Comparison of ENCODE assay signal across 9 cellular contexts in the genomic region with DNA sequence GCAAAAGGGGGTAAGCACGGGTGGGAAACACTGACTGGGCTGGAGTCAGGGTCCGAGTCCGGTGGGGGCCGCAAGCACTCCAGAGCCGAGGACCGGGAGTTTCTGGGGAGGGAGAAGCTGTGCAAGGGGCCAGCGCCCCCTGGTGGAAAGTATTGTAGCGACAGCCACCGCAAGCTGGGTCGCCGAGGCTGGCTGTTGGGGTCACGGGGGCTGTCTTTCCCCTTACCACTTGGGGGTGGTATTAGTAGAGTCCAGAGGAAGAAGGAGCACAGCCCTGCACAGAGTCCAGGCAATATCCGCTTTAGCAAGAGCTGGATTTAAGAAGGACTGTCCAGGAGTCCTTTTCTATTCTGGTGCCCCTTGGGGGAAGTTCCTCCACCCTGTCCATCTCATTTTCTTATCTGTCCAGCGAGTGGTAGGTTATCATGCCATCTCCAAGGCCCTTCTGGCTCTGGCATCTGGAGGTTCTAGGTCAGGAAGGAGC. TPM values are rescaled to one million over a fixed set of nuclear protein-coding genes. Genes with fewer than 3 reads are reported as not detected.
DNase-seq lines count a peak whose midpoint lies in the region; ATAC-seq and TF ChIP-seq lines count a peak whose summit lies in the region.
"Had no signal": no experiment of that assay in that cellular context is flagged by ENCODE, and none has a peak within 500 bp of the region (broad histone marks: within the 10 kb centered on the region; RNA-seq: fewer than 3 reads in every experiment).

No MANE protein-coding gene starts in this region.

- peaks cover 28% of the 10 kb centered on the region for H3K4me1 ChIP-seq in SJCRH30
- no peaks in the 10 kb centered on the region for H3K4me1 ChIP-seq in foreskin keratinocyte
- H3K4me1 ChIP-seq in ovary (ENCODE audit: insufficient read depth) = peaks cover 7% of the 10 kb centered on the region
- H3K4me1 ChIP-seq in transverse colon = peaks cover 9 to 28% (median 26%) of the 10 kb centered on the region in 4 donors

- TF ChIP-seq POLR2A in ovary (IDR thresholded peaks at IDR 0.05) (no peak), transverse colon (IDR thresholded peaks at IDR 0.05) (no peak)

- ATAC-seq in foreskin keratinocyte (peak; percentile 63), GM21515 (IDR thresholded peaks at IDR 0.05; ENCODE audit: unreplicated experiment) (no peak)

- H3K4me3 ChIP-seq in SJCRH30 (peak overlapping the region; percentile 34), ovary (no peak overlapping the region), transverse colon (peak overlapping the region in 1 of 4 donors; percentile 28)

- H3K36me3 ChIP-seq in SJCRH30 = no peaks in the 10 kb centered on the region
- H3K36me3 ChIP-seq in ovary = no peaks in the 10 kb centered on the region
- no peaks in the 10 kb centered on the region for H3K36me3 ChIP-seq in transverse colon

- H3K27ac ChIP-seq in SJCRH30 = no peak overlapping the region
- H3K27ac ChIP-seq in foreskin keratinocyte = no peak overlapping the region
- H3K27ac ChIP-seq in ovary = no peak overlapping the region
- H3K27ac ChIP-seq in transverse colon = no peak overlapping the region

- in situ Hi-C loops in KBM-7 (cut with MboI; ENCODE audit: low pct_unique_long_range_greater_than_20kb, low sequenced_read_pairs) (no loop called here), transverse colon (cut with MboI; ENCODE audit: low pct_ligation_motif_present in 1 of 4, low pct_unique_long_range_greater_than_20kb in 1 of 4, low sequenced_read_pairs in 3 of 4) (loop anchor here in 2 of 4 donors (5.0 to 10.0 kb wide), 2 partner anchors 51 to 64 kb away; no protein-coding TSS in a partner anchor)

- H3K27me3 ChIP-seq in SJCRH30 (no peaks in the 10 kb centered on the region), foreskin keratinocyte (no peaks in the 10 kb centered on the region), ovary (no peaks in the 10 kb centered on the region), transverse colon (peaks cover 4% of the 10 kb centered on the region)

- TF ChIP-seq EP300 in ovary (IDR thresholded peaks at IDR 0.05) = no peak
- no peak for TF ChIP-seq EP300 in transverse colon (IDR thresholded peaks at IDR 0.05; ENCODE audit: low read depth)

- WGBS in ovary, 3 donors = 4 to 6% (median 4%) methylated on average over 14 of the region's 14 CpGs
- WGBS in transverse colon (ENCODE audit: low coverage in 1 of 2), 2 donors = 3% methylated on average over 14 of the region's 14 CpGs; no CpG with 5 or more reads in 1 of the 2 donors

- intact Hi-C loops in ovary (cut with DNase I) = loop anchor here in 1 of 4 donors (2.0 kb wide), 1 partner anchor 65 kb away; no protein-coding TSS in a partner anchor
- intact Hi-C loops in transverse colon (cut with DNase I; ENCODE audit: low total_unique reads) = loop anchor here (1.0 kb wide), 1 partner anchor 66 kb away; no protein-coding TSS in a partner anchor

- TF ChIP-seq CTCF in foreskin keratinocyte (conservative IDR thresholded peaks at IDR 0.05) (peak; percentile 92), ovary (IDR thresholded peaks at IDR 0.05) (peak; percentile 87 to 96 (median 92)), transverse colon (IDR thresholded peaks at IDR 0.05) (peak; percentile 96 to 99 (median 98))

- DNase-seq in ELF-1 (ENCODE audit: low read depth, low spot score) (peak; percentile 96), KBM-7 (peak; percentile 84), SJCRH30 (peak; percentile 71 to 78), foreskin keratinocyte (peak in 1 of 2 donors; percentile 31), ovary (peak; percentile 61 to 85 (median 82)), transverse colon (peak; percentile 81)
- DNase-seq in activated T-helper 9 cell treated with anti-CD3 and anti-CD28 coated beads, Interleukin-2, amount 50 U/mL, for 16 hours (ENCODE audit: low read depth) = peak; percentile 70

- H3K9me3 ChIP-seq in SJCRH30 (replicated peaks) (no peaks in the 10 kb centered on the region), ovary (no peaks in the 10 kb centered on the region), transverse colon (no peaks in the 10 kb centered on the region)

RNA-seq across cellular contexts. Expression of gene ETV3, which starts 17.9 kb away (rescaled TPM):
- total RNA-seq in SJCRH30 (2014; rRNA removed; shearing (Covaris generic)) = 12.2 and 12.5 TPM in 2 replicates
- total RNA-seq in foreskin keratinocyte (26.2 and 27.0 TPM in 2 replicates), ovary (10 to 100 TPM; 12.8 to 36.4 (median 23.8) TPM), transverse colon (10 to 100 TPM in 3 of 4 donors, 1 to 10 TPM in 1; 3.4 to 28.1 (median 18.1) TPM)
- polyA plus RNA-seq in foreskin keratinocyte (5.9 and 7.3 TPM in 2 replicates), ovary (10 to 100 TPM in 1 of 2 donors, 1 to 10 TPM in 1; 8.0 to 12.5 TPM)

RNA-seq across cellular contexts. Expression of gene ETV3L, which starts 56.5 kb away (rescaled TPM):
- total RNA-seq in SJCRH30 (2014; rRNA removed; shearing (Covaris generic)) = 0.05 TPM in 1 of 2 replicates, not detected in the other
- total RNA-seq in foreskin keratinocyte = not detected in 2 replicates
- polyA plus RNA-seq in foreskin keratinocyte = not detected in 2 replicates
- total RNA-seq in ovary = not detected
- not detected for polyA plus RNA-seq in ovary
- total RNA-seq in transverse colon = not detected
- polyA plus RNA-seq: esophagus had no signal
